In genomic region chr12:66141299-66141698, GRCh38 we compare ENCODE assay signal across 2 cellular contexts.
A peak's percentile ranks its signal among the peaks of the same experiment; 100 is the strongest.
TF ChIP-seq lines count a peak whose summit lies in the region.

No MANE protein-coding gene starts in this region.

TF ChIP-seq in HEK293, 187 proteins besides CTCF, POLR2A, EP300 and RAD21:
- TF ChIP-seq SCRT1 (tag by site-specific recombination; IDR thresholded peaks at IDR 0.05; ENCODE audit: borderline replicate concordance) (no peak), SETDB1 (IDR thresholded peaks at IDR 0.05; ENCODE audit: insufficient read length, low read length) (peak; percentile 71)
TF ChIP-seq in HEK293: peak in this region for 1.

TF ChIP-seq in HepG2, 621 proteins besides CTCF, POLR2A, EP300 and RAD21:
- no peak for TF ChIP-seq REL (CRISPR knock-in tag; conservative IDR thresholded peaks at IDR 0.05)
- TF ChIP-seq SOX6 (IDR thresholded peaks at IDR 0.05): no peak
- TF ChIP-seq SOX6 (CRISPR knock-in tag; IDR thresholded peaks at IDR 0.05): no peak
- no peak for TF ChIP-seq REST (IDR thresholded peaks at IDR 0.05; ENCODE audit: borderline replicate concordance in 1 of 2, low read depth in 1 of 2, low read length in 2 of 2)
- no peak for TF ChIP-seq ZFP1 (CRISPR knock-in tag; IDR thresholded peaks at IDR 0.05)
- no peak for TF ChIP-seq TFDP1 (CRISPR knock-in tag; IDR thresholded peaks at IDR 0.05; ENCODE audit: borderline replicate concordance)
- TF ChIP-seq MED8 (CRISPR knock-in tag; IDR thresholded peaks at IDR 0.05; ENCODE audit: insufficient replicate concordance): no peak
- TF ChIP-seq ZBTB43 (CRISPR knock-in tag; conservative IDR thresholded peaks at IDR 0.05): no peak
- TF ChIP-seq, protein P1, sequence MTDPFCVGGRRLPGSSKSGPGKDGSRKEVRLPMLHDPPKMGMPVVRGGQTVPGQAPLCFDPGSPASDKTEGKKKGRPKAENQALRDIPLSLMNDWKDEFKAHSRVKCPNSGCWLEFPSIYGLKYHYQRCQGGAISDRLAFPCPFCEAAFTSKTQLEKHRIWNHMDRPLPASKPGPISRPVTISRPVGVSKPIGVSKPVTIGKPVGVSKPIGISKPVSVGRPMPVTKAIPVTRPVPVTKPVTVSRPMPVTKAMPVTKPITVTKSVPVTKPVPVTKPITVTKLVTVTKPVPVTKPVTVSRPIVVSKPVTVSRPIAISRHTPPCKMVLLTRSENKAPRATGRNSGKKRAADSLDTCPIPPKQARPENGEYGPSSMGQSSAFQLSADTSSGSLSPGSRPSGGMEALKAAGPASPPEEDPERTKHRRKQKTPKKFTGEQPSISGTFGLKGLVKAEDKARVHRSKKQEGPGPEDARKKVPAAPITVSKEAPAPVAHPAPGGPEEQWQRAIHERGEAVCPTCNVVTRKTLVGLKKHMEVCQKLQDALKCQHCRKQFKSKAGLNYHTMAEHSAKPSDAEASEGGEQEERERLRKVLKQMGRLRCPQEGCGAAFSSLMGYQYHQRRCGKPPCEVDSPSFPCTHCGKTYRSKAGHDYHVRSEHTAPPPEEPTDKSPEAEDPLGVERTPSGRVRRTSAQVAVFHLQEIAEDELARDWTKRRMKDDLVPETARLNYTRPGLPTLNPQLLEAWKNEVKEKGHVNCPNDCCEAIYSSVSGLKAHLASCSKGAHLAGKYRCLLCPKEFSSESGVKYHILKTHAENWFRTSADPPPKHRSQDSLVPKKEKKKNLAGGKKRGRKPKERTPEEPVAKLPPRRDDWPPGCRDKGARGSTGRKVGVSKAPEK (CRISPR knock-in tag; IDR thresholded peaks at IDR 0.05; ENCODE audit: borderline replicate concordance): no peak
- TF ChIP-seq ZBTB21 (CRISPR knock-in tag; IDR thresholded peaks at IDR 0.05): no peak
- TF ChIP-seq RBM39 (IDR thresholded peaks at IDR 0.05; ENCODE audit: low read depth, low read length, poor library complexity, severe bottlenecking): no peak
